1 cellular context compared by ENCODE assay signal in the genomic region with DNA sequence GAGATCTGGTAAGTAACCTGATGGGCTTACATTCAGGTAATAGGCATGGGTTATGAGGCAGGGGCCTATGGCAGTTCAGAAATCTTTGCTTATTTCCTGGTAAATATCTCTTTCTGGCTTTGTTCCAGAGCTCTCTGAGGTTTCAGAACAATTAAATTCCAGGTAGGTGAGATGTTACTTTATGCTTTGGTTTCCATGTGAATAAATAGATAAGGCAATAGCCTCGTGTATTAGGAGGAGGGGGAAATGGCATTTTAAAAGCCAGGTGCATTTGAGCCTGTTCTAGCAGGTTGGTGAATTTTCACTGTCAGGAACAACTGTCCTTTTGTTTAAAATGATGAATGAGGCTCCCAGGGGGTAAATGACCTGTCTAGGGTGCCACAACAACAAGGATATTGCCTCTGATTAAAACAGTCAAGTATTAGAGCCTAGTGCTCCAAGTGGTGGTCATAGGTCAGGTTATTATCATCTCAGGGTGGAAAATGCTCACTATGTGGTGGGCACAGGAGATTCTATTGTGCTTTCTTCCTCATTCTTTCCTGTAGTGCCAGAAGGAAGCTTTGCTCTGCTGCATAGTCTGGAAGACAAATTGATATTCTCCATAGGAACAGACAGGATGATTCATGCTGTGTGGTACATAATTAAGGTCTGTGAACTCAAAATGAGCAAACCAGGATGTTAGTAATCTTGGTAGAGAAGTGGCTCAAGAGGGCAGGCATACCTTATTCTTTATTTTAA.
TF ChIP-seq lines count a peak whose summit lies in the region.

No MANE protein-coding gene starts in this region.

TF ChIP-seq in SK-N-SH, 30 proteins besides CTCF, POLR2A, EP300 and RAD21 (continued from another document):
- TF ChIP-seq, protein P1, sequence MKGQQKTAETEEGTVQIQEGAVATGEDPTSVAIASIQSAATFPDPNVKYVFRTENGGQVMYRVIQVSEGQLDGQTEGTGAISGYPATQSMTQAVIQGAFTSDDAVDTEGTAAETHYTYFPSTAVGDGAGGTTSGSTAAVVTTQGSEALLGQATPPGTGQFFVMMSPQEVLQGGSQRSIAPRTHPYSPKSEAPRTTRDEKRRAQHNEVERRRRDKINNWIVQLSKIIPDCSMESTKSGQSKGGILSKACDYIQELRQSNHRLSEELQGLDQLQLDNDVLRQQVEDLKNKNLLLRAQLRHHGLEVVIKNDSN (IDR thresholded peaks at IDR 0.05; ENCODE audit: borderline replicate concordance, low read depth): no peak
- peak; percentile 58; the same call in 1 of the 2 replicates for TF ChIP-seq TEAD4 (IDR thresholded peaks at IDR 0.05; ENCODE audit: borderline replicate concordance, insufficient read depth)
- TF ChIP-seq FOSL2 (IDR thresholded peaks at IDR 0.05; ENCODE audit: borderline replicate concordance, low read depth): peak; percentile 96
- no peak for TF ChIP-seq TAF1 (IDR thresholded peaks at IDR 0.05; ENCODE audit: borderline replicate concordance, low read depth, low read length)
- TF ChIP-seq RXRA (IDR thresholded peaks at IDR 0.05; ENCODE audit: borderline replicate concordance, low read depth): peak; percentile 65; the same call in 1 of the 2 replicates
- no peak for TF ChIP-seq GATA2 (CRISPR knock-in tag; IDR thresholded peaks at IDR 0.05)
- TF ChIP-seq, protein P2, sequence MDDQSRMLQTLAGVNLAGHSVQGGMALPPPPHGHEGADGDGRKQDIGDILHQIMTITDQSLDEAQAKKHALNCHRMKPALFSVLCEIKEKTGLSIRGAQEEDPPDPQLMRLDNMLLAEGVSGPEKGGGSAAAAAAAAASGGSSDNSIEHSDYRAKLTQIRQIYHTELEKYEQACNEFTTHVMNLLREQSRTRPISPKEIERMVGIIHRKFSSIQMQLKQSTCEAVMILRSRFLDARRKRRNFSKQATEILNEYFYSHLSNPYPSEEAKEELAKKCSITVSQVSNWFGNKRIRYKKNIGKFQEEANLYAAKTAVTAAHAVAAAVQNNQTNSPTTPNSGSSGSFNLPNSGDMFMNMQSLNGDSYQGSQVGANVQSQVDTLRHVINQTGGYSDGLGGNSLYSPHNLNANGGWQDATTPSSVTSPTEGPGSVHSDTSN (IDR thresholded peaks at IDR 0.05): peak; percentile 95
- TF ChIP-seq SMC3 (IDR thresholded peaks at IDR 0.05; ENCODE audit: low read depth, low read length): no peak
